In genomic region chr9:123373447-123373923, GRCh38 we compare ENCODE assay signal across 26 cellular contexts. TPM values are rescaled to one million over a fixed set of nuclear protein-coding genes. Genes with fewer than 3 reads are reported as not detected.
DNase-seq lines count a peak whose midpoint lies in the region; ATAC-seq, FAIRE-seq and TF ChIP-seq lines count a peak whose summit lies in the region.
"Had no signal": no experiment of that assay in that cellular context is flagged by ENCODE, and none has a peak within 500 bp of the region (broad histone marks: within the 10 kb centered on the region; RNA-seq: fewer than 3 reads in every experiment).

No MANE protein-coding gene starts in this region.

- H3K79me2 ChIP-seq in GM23338 (replicated peaks; ENCODE audit: insufficient read depth) (no peaks in the 10 kb centered on the region), PC-3 (ENCODE audit: low read length) (no peaks in the 10 kb centered on the region), neural progenitor cell (ENCODE audit: low read depth) (no peaks in the 10 kb centered on the region)

- no TSS peak for BruUV-seq in PC-3 (replicated peaks; lab: Mats Ljungman, UMichigan)

- no peaks in the 10 kb centered on the region for H3K9me3 Mint-ChIP-seq in GM23338
- no peaks in the 10 kb centered on the region for H3K9me3 Mint-ChIP-seq in endodermal cell
- H3K9me3 Mint-ChIP-seq in neural progenitor cell, result no peaks in the 10 kb centered on the region
- H3K9me3 Mint-ChIP-seq: T-helper 2 cell treated with Interferon-gamma antibody and Interleukin-4, amounts not matched to agents 5 μg/mL and 100 μg/mL, for 36 hours had no signal

- H4K20me1 ChIP-seq in GM23338 (replicated peaks; ENCODE audit: insufficient read depth), result no peaks in the 10 kb centered on the region
- no peaks in the 10 kb centered on the region for H4K20me1 ChIP-seq in PC-3 (ENCODE audit: low read length)
- H4K20me1 ChIP-seq in neural progenitor cell (ENCODE audit: low read depth), result peaks cover 51% of the 10 kb centered on the region

- WGBS in endodermal cell (ENCODE audit: insufficient coverage in 1 of 2, insufficient read length in 1 of 2), 2 experiments, result 22 to 32% methylated on average over 15 to 60 of the region's 60 CpGs
- 0 to 20% methylated on average over 1 to 4 of the region's 60 CpGs for WGBS in tibial nerve, 2 donors

- no peak for FAIRE-seq in GM12892 (lab: Jason Lieb, UNC)
- FAIRE-seq: G401.6 had no signal

- CTCF ChIA-PET in PC-3 (lab: Charles Lee), result no interaction called here

- H3K9me2 ChIP-seq in GM23338 (ENCODE audit: insufficient read depth) (no peaks in the 10 kb centered on the region), PC-3 (replicated peaks; ENCODE audit: low read length) (no peaks in the 10 kb centered on the region)

- H3K27ac Mint-ChIP-seq in GM23338 (no peak overlapping the region), endodermal cell (no peak overlapping the region), neural progenitor cell (no peak overlapping the region)
- H3K27ac Mint-ChIP-seq: T-helper 2 cell treated with Interferon-gamma antibody and Interleukin-4, amounts not matched to agents 5 μg/mL and 100 μg/mL, for 36 hours had no signal

- TF ChIP-seq CTCF in GM23338 (conservative IDR thresholded peaks at IDR 0.05; ENCODE audit: low read depth in 2 of 2) (no peak; a peak in 1 of 4 replicates), PC-3 (conservative IDR thresholded peaks at IDR 0.05; ENCODE audit: low read depth, low read length) (no peak), endodermal cell (conservative IDR thresholded peaks at IDR 0.05) (no peak), neural progenitor cell (IDR thresholded peaks at IDR 0.05) (no peak), tibial nerve (IDR thresholded peaks at IDR 0.05) (no peak)

- H3K27me3 ChIP-seq in GM23338 (ENCODE audit: insufficient read depth) (peaks cover 31% of the 10 kb centered on the region), PC-3 (ENCODE audit: low read length) (peaks cover 27% of the 10 kb centered on the region), endodermal cell (ENCODE audit: control insufficient read depth, insufficient read depth, low read length, poor library complexity, severe bottlenecking) (peaks cover 36% of the 10 kb centered on the region), neural progenitor cell (peaks cover 13% of the 10 kb centered on the region), tibial nerve (peaks cover 0 to 80% of the 10 kb centered on the region in 2 donors)

- H3K36me3 ChIP-seq in GM23338 (ENCODE audit: insufficient read depth) (no peaks in the 10 kb centered on the region), PC-3 (ENCODE audit: low read depth, low read length) (no peaks in the 10 kb centered on the region), endodermal cell (ENCODE audit: control insufficient read depth, insufficient read depth, low read length) (no peaks in the 10 kb centered on the region), neural progenitor cell (no peaks in the 10 kb centered on the region), tibial nerve (no peaks in the 10 kb centered on the region)
- H3K36me3 ChIP-seq: adrenal gland, sigmoid colon, upper lobe of left lung had no signal

- TF ChIP-seq POLR2A in GM12892 (IDR thresholded peaks at IDR 0.05; ENCODE audit: low read depth, low read length) (no peak), tibial nerve (IDR thresholded peaks at IDR 0.05) (no peak)

- H3F3A ChIP-seq in GM23338 (replicated peaks; ENCODE audit: low read depth), result no peaks in the 10 kb centered on the region; the same call in 1 of the 2 replicates
- H3F3A ChIP-seq in PC-3 (ENCODE audit: low read length, unreplicated experiment), result no peaks in the 10 kb centered on the region
- H3F3A ChIP-seq in neural progenitor cell (ENCODE audit: low read depth), result peaks cover 21% of the 10 kb centered on the region

- no peak for TF ChIP-seq EP300 in tibial nerve (IDR thresholded peaks at IDR 0.05)

- H3K4me1 ChIP-seq in GM23338 (ENCODE audit: insufficient read depth) (peaks cover 5% of the 10 kb centered on the region; the same call in 1 of the 2 replicates), PC-3 (ENCODE audit: insufficient read depth, low read length) (no peaks in the 10 kb centered on the region), endodermal cell (ENCODE audit: control insufficient read depth, insufficient read depth, low read length) (peaks cover 7% of the 10 kb centered on the region), neural progenitor cell (peaks cover 24% of the 10 kb centered on the region), tibial nerve (peaks cover 0 to 47% (median 5%) of the 10 kb centered on the region in 4 donors)

- H3K4me2 ChIP-seq in GM23338 (peak overlapping the region; percentile 80), PC-3 (ENCODE audit: low read length) (no peak overlapping the region), neural progenitor cell (peak overlapping the region; percentile 63)

- intact Hi-C loops in PC-3 (cut with micrococcal nuclease), result no loop called here

- peak; percentile 76 for DNase-seq in GM23338 (ENCODE audit: low spot score)
- DNase-seq in PC-3, result no peak
- peak; percentile 82 for DNase-seq in endodermal cell
- DNase-seq in neural progenitor cell (ENCODE audit: low spot score), result no peak
- no peak for DNase-seq in GM12892 (ENCODE audit: insufficient read length)
- DNase-seq in SIG-M5 treated with dmso at 0.1 percent for 504 hours (lab: John Stamatoyannopoulos, UW; ENCODE audit: unreplicated experiment), result no peak
- no peak for DNase-seq in tibial nerve (ENCODE audit: low spot score in 2 of 2)
- no peak for DNase-seq in CD1c-positive myeloid dendritic cell (ENCODE audit: extremely low spot score)
- DNase-seq: activated effector memory CD4-positive, alpha-beta T cell treated with Interleukin-2 at 50 U/mL for 16 hours; adrenal gland; central memory CD4-positive, alpha-beta T cell; effector memory CD4-positive, alpha-beta T cell; NCI-H1436; NCI-H226; sigmoid colon; stimulated activated naive CD8-positive, alpha-beta T cell treated with anti-CD3 and anti-CD28 coated beads, Interleukin-15, Interleukin-2, amounts not matched to agents 100 U/mL and 50 U/mL, for 24 hours had no signal

- POLR2A ChIA-PET in PC-3 (lab: Charles Lee; ENCODE audit: unreplicated experiment), result no interaction called here

- H3K4me3 Mint-ChIP-seq in GM23338, result no peak overlapping the region
- no peak overlapping the region for H3K4me3 Mint-ChIP-seq in endodermal cell
- no peak overlapping the region for H3K4me3 Mint-ChIP-seq in neural progenitor cell
- H3K4me3 Mint-ChIP-seq: T-helper 2 cell treated with Interferon-gamma antibody and Interleukin-4, amounts not matched to agents 5 μg/mL and 100 μg/mL, for 36 hours had no signal

- H3K9me3 ChIP-seq in PC-3 (ENCODE audit: low read length), result no peaks in the 10 kb centered on the region
- H3K9me3 ChIP-seq in endodermal cell (ENCODE audit: control insufficient read depth, low read length), result no peaks in the 10 kb centered on the region
- no peaks in the 10 kb centered on the region for H3K9me3 ChIP-seq in neural progenitor cell (ENCODE audit: low read depth)
- H3K9me3 ChIP-seq in tibial nerve, result no peaks in the 10 kb centered on the region
- H3K9me3 ChIP-seq: adrenal gland, sigmoid colon, upper lobe of left lung had no signal

- peak overlapping the region; percentile 51 for H3K4me3 ChIP-seq in GM23338
- no peak overlapping the region for H3K4me3 ChIP-seq in PC-3 (ENCODE audit: low read length)
- H3K4me3 ChIP-seq in endodermal cell (ENCODE audit: low read length), result no peak overlapping the region
- H3K4me3 ChIP-seq in neural progenitor cell, result no peak overlapping the region
- no peak overlapping the region for H3K4me3 ChIP-seq in tibial nerve
- H3K4me3 ChIP-seq: adrenal gland, lung, upper lobe of left lung had no signal

- H3K36me3 Mint-ChIP-seq in GM23338 (ENCODE audit: low read depth) (no peaks in the 10 kb centered on the region), endodermal cell (ENCODE audit: low read depth) (no peaks in the 10 kb centered on the region), neural progenitor cell (peaks cover 25% of the 10 kb centered on the region)

- ATAC-seq in GM23338, result peak; percentile 43
- ATAC-seq in PC-3, result peak; percentile 10
- ATAC-seq: activated CD4-positive, CD25-positive, alpha-beta regulatory T cell treated with anti-CD3 and anti-CD28 coated beads, Interleukin-2, amount 50 U/mL, for 24 hours; HCT116; stimulated activated naive CD8-positive, alpha-beta T cell treated with anti-CD3 and anti-CD28 coated beads, Interleukin-15, Interleukin-2, amounts not matched to agents 100 U/mL and 50 U/mL, for 24 hours had no signal

- H3K27ac ChIP-seq in GM23338 (ENCODE audit: low read depth) (no peak overlapping the region), PC-3 (ENCODE audit: low read length) (no peak overlapping the region), endodermal cell (ENCODE audit: low read depth, low read length) (peak overlapping the region; percentile 77), neural progenitor cell (no peak overlapping the region), tibial nerve (no peak overlapping the region)
- H3K27ac ChIP-seq: adrenal gland, sigmoid colon, upper lobe of left lung had no signal

- H3K9ac ChIP-seq in PC-3 (ENCODE audit: low read length) (no peak overlapping the region), endodermal cell (ENCODE audit: extremely low read depth, low read length, poor library complexity, severe bottlenecking) (no peak overlapping the region), neural progenitor cell (no peak overlapping the region)

- H3K4me1 Mint-ChIP-seq in GM23338 (peaks cover 21% of the 10 kb centered on the region), endodermal cell (peaks cover 4% of the 10 kb centered on the region), neural progenitor cell (peaks cover 48% of the 10 kb centered on the region)

- H3K27me3 Mint-ChIP-seq in GM23338 (ENCODE audit: insufficient read depth, low read depth, poor library complexity), result peaks cover 49% of the 10 kb centered on the region
- peaks cover 50% of the 10 kb centered on the region for H3K27me3 Mint-ChIP-seq in endodermal cell (ENCODE audit: insufficient read depth)
- H3K27me3 Mint-ChIP-seq in neural progenitor cell (ENCODE audit: insufficient read depth, low read depth), result peaks cover 18% of the 10 kb centered on the region

- H2AFZ ChIP-seq in GM23338 (peak overlapping the region; percentile 78; the same call in 1 of the 2 replicates), PC-3 (ENCODE audit: low read length) (no peak overlapping the region), neural progenitor cell (replicated peaks) (no peak overlapping the region)

TF ChIP-seq in GM23338, 12 proteins besides CTCF, POLR2A, EP300 and RAD21 (continues in another document):
- no peak for TF ChIP-seq ZNF114 (CRISPR knock-in tag; IDR thresholded peaks at IDR 0.05)

RNA-seq across cellular contexts. Expression of gene CRB2, which starts 17.5 kb away (rescaled TPM):
- total RNA-seq in GM23338 (2014; rRNA removed; shearing (Covaris generic)), result 9.8 and 10.2 TPM in 2 replicates
- 0.34 and 0.50 TPM in 2 replicates for polyA plus RNA-seq in GM23338 (2016; fragmentation: Nextera tagmentation; extraction: Ambion mirVana)
- total RNA-seq in PC-3 (2014; rRNA removed) (not detected in 2 replicates), endodermal cell (1 to 10 TPM in 1 of 2 donors, under 1 TPM in 1; 0.75 to 2.0 TPM), neural progenitor cell (ENCODE audit: low replicate concordance) (18.5 and 70.7 TPM in 2 replicates), tibial nerve (under 1 TPM in 2 of 4 donors, not detected in 2; under 0.01 to 0.44 TPM)
- polyA plus RNA-seq in endodermal cell (2013, experiment 1 of 2), result 92.5 TPM
- 79.0 TPM for polyA plus RNA-seq in endodermal cell (2013, experiment 2 of 2)
- polyA plus RNA-seq in GM12892 (2012; ENCODE audit: missing spikeins), result 0.42 TPM
- total RNA-seq: M059J, myocyte, osteocyte, SK-MEL-5 had no signal

Comparison
In these comparisons a context has a peak if more than half of its experiments do, and no peak if none do; other contexts are left out.
1. DNase-seq: peak in GM23338 (single experiment) and endodermal cell (single experiment); none in PC-3 (single experiment), neural progenitor cell (single experiment), GM12892 (single experiment), SIG-M5 treated with dmso at 0.1 percent for 504 hours (single experiment), tibial nerve (0 of 2) and CD1c-positive myeloid dendritic cell (single experiment).